In the genomic region with DNA sequence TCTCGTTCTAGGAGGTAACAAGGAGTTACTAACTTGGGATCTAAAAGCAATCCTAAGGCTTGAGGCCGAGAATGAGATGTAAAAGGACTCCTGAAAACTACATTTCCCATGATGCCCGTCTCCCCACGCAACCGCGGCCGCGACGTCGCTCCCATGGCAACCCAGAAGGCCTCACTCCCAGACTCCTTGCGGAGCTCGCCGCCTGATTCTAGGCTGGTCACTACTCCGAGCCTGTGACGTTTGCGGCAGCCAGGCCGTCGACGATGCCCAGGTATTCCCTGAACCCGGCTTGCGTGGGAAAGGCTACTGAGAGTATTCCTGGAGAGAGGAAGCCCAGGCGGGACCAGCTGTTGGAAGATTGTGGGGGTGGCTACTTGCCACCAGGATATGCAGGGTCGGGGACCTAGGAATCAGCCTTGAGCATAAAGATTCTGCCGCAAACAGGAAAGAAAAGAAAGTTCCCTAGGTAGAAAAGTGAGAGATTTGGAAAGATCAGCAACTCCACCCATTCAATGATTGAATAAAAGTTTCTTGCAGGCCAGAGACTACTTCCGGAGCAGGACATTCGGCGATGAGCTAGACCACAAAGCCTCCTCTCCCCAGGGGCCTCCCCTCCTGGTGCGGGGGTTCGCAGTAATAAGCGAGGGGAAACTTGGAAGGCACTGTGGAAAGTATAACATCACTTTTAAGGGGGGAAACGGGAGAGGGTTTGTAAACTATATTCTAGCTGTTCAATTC, we compare ENCODE assay signal across 8 cellular contexts. TPM values are rescaled to one million over a fixed set of nuclear protein-coding genes. Genes with fewer than 3 reads are reported as not detected.
A peak's percentile ranks its signal among the peaks of the same experiment; 100 is the strongest.
DNase-seq lines count a peak whose midpoint lies in the region; ATAC-seq and TF ChIP-seq lines count a peak whose summit lies in the region.

TSS of gene DYNC2LI1 (plus strand) at position 164 of the 738 bp plus-strand sequence. CDS start at position 264, 100 bp downstream.

- H3K4me3 Mint-ChIP-seq in activated CD4-positive, alpha-beta memory T cell treated with anti-CD3 and anti-CD28 coated beads, Interleukin-2, amount 10 ng/mL, durations not matched to agents 7 days and 5 days, result peak within 1 kb of the TSS; percentile 89

- intact Hi-C loops in lower leg skin (cut with DNase I; ENCODE audit: low total_unique reads), result no loop called here

- peak within 1 kb of the TSS; percentile 71 for H3K4me3 ChIP-seq in lower leg skin (ENCODE audit: low read depth, poor library complexity, severe bottlenecking)

- WGBS in lower leg skin, 2 donors, result 0% methylated on average over 25 to 31 of the region's 31 CpGs

- CTCF ChIA-PET in activated CD4-positive, alpha-beta memory T cell treated with anti-CD3 and anti-CD28 coated beads, Interleukin-2, amount 10 ng/mL, durations not matched to agents 7 days and 5 days (lab: Charles Lee), result no interaction called here

- ATAC-seq in GM19395 (IDR thresholded peaks at IDR 0.05; ENCODE audit: unreplicated experiment) (peak; percentile 99), HG03565 (IDR thresholded peaks at IDR 0.05; ENCODE audit: unreplicated experiment) (peak; percentile 98)

- POLR2A ChIA-PET in activated CD4-positive, alpha-beta memory T cell treated with anti-CD3 and anti-CD28 coated beads, Interleukin-2, amount 10 ng/mL, durations not matched to agents 7 days and 5 days (lab: Charles Lee), result interaction anchor here (1.2 kb wide), 1 partner anchor 221 kb away, joined by 3 read pairs; no protein-coding TSS in a partner anchor

- TF ChIP-seq CTCF in C4-2B (conservative IDR thresholded peaks at IDR 0.05) (no peak), lower leg skin (IDR thresholded peaks at IDR 0.05) (no peak)

- H3K9me3 Mint-ChIP-seq in activated CD4-positive, alpha-beta memory T cell treated with anti-CD3 and anti-CD28 coated beads, Interleukin-2, amount 10 ng/mL, durations not matched to agents 7 days and 5 days, result no peaks in the 10 kb centered on the region

- peak within 1 kb of the TSS; percentile 51 for H3K27ac ChIP-seq in C4-2B

- H3K27me3 Mint-ChIP-seq in activated CD4-positive, alpha-beta memory T cell treated with anti-CD3 and anti-CD28 coated beads, Interleukin-2, amount 10 ng/mL, durations not matched to agents 7 days and 5 days, result peaks cover 8% of the 10 kb centered on the region

- peak; percentile 91 for DNase-seq in NCI-H774 (lab: John Stamatoyannopoulos, UW)
- DNase-seq in activated CD4-positive, alpha-beta memory T cell treated with anti-CD3 and anti-CD28 coated beads, Interleukin-2, amount 10 ng/mL, durations not matched to agents 7 days and 5 days, result peak; percentile 85
- peak; percentile 91 for DNase-seq in ecto neural progenitor cell (ENCODE audit: low spot score)
- DNase-seq in lower leg skin (ENCODE audit: low spot score in 2 of 2), result peak; percentile 89 to 97
- peak; percentile 80 to 84 for DNase-seq in stimulated activated CD4-positive, alpha-beta T cell treated with anti-CD3 and anti-CD28 coated beads, Interleukin-4, amount 100 ng/mL, for 48 hours (ENCODE audit: low read depth in 2 of 2)

- H3K27ac Mint-ChIP-seq in activated CD4-positive, alpha-beta memory T cell treated with anti-CD3 and anti-CD28 coated beads, Interleukin-2, amount 10 ng/mL, durations not matched to agents 7 days and 5 days, result peak within 1 kb of the TSS; percentile 4

- H3K36me3 Mint-ChIP-seq in activated CD4-positive, alpha-beta memory T cell treated with anti-CD3 and anti-CD28 coated beads, Interleukin-2, amount 10 ng/mL, durations not matched to agents 7 days and 5 days (ENCODE audit: low read depth), result no peaks in the 10 kb centered on the region

- peaks cover 18% of the 10 kb centered on the region for H3K4me1 Mint-ChIP-seq in activated CD4-positive, alpha-beta memory T cell treated with anti-CD3 and anti-CD28 coated beads, Interleukin-2, amount 10 ng/mL, durations not matched to agents 7 days and 5 days

- TF ChIP-seq POLR2A in lower leg skin (IDR thresholded peaks at IDR 0.05), result no peak

RNA-seq across cellular contexts. Expression of gene DYNC2LI1, which starts in this region (rescaled TPM):
- 1 to 10 TPM; 4.9 to 6.9 TPM for total RNA-seq in activated CD4-positive, alpha-beta memory T cell treated with anti-CD3 and anti-CD28 coated beads, Interleukin-2, amount 10 ng/mL, durations not matched to agents 7 days and 5 days
- 10 to 100 TPM; 13.6 to 20.4 (median 17.7) TPM for total RNA-seq in lower leg skin

Comparison
In these comparisons a context has a peak if more than half of its experiments do, and no peak if none do; other contexts are left out.
1. Peak in every context shown above with its lines: DNase-seq, ATAC-seq, H3K4me3 ChIP-seq and H3K27ac ChIP-seq.